Comparison of ENCODE assay signal across 9 cellular contexts in genomic region chr10:114694735-114695134, GRCh38. TPM values are rescaled to one million over a fixed set of nuclear protein-coding genes. Genes with fewer than 3 reads are reported as not detected.
DNase-seq lines count a peak whose midpoint lies in the region; ATAC-seq and TF ChIP-seq lines count a peak whose summit lies in the region.
"Had no signal": no experiment of that assay in that cellular context is flagged by ENCODE, and none has a peak within 500 bp of the region (broad histone marks: within the 10 kb centered on the region; RNA-seq: fewer than 3 reads in every experiment).

No MANE protein-coding gene starts in this region.

- CTCF ChIA-PET in Caco-2 (lab: Charles Lee): interaction anchor here (0.7 to 1.4 kb wide), 7 partner anchors 40 to 223 kb away, joined by 3 to 6 read pairs (median 3); no protein-coding TSS in a partner anchor
- CTCF ChIA-PET in HEK293 (lab: Yijun Ruan, JAX): interaction anchor here (0.6 to 4.4 kb wide), 30 partner anchors 10 to 391 kb away, joined by 3 to 57 read pairs (median 3); no protein-coding TSS in a partner anchor
- CTCF ChIA-PET in WTC11 (lab: Charles Lee): interaction anchor here (0.6 to 3.7 kb wide), 22 partner anchors 9 to 435 kb away, joined by 3 to 30 read pairs (median 4); no protein-coding TSS in a partner anchor

- H3K4me3 ChIP-seq in Caco-2 (ENCODE audit: low read depth, low read length): no peak overlapping the region
- no peak overlapping the region for H3K4me3 ChIP-seq in HEK293 (ENCODE audit: low read depth, low read length)
- no peak overlapping the region for H3K4me3 ChIP-seq in fibroblast of villous mesenchyme (ENCODE audit: low read depth, low read length)
- H3K4me3 ChIP-seq in aorta (ENCODE audit: low read length in 2 of 2): no peak overlapping the region
- H3K4me3 ChIP-seq in effector memory CD4-positive, alpha-beta T cell (ENCODE audit: insufficient read depth, low read depth, low read length, poor library complexity, severe bottlenecking): no peak overlapping the region
- H3K4me3 ChIP-seq: thoracic aorta had no signal

- no TSS peak for BruUV-seq in Caco-2 (replicated peaks; lab: Mats Ljungman, UMichigan)

- TF ChIP-seq CTCF in Caco-2 (IDR thresholded peaks at IDR 0.05; ENCODE audit: insufficient read depth in 1 of 2, low read depth in 1 of 2, low read length in 1 of 2, severe bottlenecking in 1 of 2, unreplicated experiment in 1 of 2) (peak; percentile 69 to 74), HEK293 (tag by site-specific recombination; IDR thresholded peaks at IDR 0.05) (0 out of 2 replicates have a peak, but pooled peaks have one; percentile 12), WTC11 (IDR thresholded peaks at IDR 0.05) (peak; percentile 64), fibroblast of villous mesenchyme (IDR thresholded peaks at IDR 0.05; ENCODE audit: insufficient read depth, low read depth, low read length) (peak; percentile 78)

- ATAC-seq in WTC11: peak; percentile 88
- no peak for ATAC-seq in HG02852 (IDR thresholded peaks at IDR 0.05; ENCODE audit: unreplicated experiment)
- ATAC-seq in aorta (ENCODE audit: low FRiP score): no peak

- H3K36me3 ChIP-seq in Caco-2 (ENCODE audit: control insufficient read depth, insufficient read depth, low read length): no peaks in the 10 kb centered on the region
- H3K36me3 ChIP-seq in HEK293 (ENCODE audit: control insufficient read depth in 2 of 2, insufficient read depth in 1 of 2, low read length in 2 of 2): no peaks in the 10 kb centered on the region
- no peaks in the 10 kb centered on the region for H3K36me3 ChIP-seq in aorta (ENCODE audit: control insufficient read depth in 1 of 2, insufficient read depth in 2 of 2, low read length in 1 of 2)
- H3K36me3 ChIP-seq in effector memory CD4-positive, alpha-beta T cell (ENCODE audit: control insufficient read depth, insufficient read depth, low read length): no peaks in the 10 kb centered on the region
- H3K36me3 ChIP-seq: thoracic aorta had no signal

- intact Hi-C loops in Caco-2 (cut with micrococcal nuclease; ENCODE audit: unreplicated experiment) (loop anchor here (1.0 to 2.0 kb wide), 2 partner anchors 62 to 144 kb away; no protein-coding TSS in a partner anchor), aorta (cut with DNase I) (no loop called here)

- DNase-seq in Caco-2: peak; percentile 55 to 69
- DNase-seq in WTC11 (ENCODE audit: low spot score): peak; percentile 71
- peak; percentile 30 for DNase-seq in fibroblast of villous mesenchyme (ENCODE audit: low read depth)
- peak; percentile 22 for DNase-seq in stimulated activated naive CD4-positive, alpha-beta T cell treated with Interleukin-2 at 50 U/mL for 16 hours (lab: John Stamatoyannopoulos, UW)
- no peak for DNase-seq in aorta
- DNase-seq in effector memory CD4-positive, alpha-beta T cell: no peak

- H3K4me1 Mint-ChIP-seq in Caco-2 (ENCODE audit: low read depth, unreplicated experiment): peaks cover 6% of the 10 kb centered on the region
- peaks cover 25% of the 10 kb centered on the region for H3K4me1 Mint-ChIP-seq in WTC11

- H3K27me3 ChIP-seq in Caco-2 (replicated peaks; ENCODE audit: control insufficient read depth, insufficient read depth, low read length): no peaks in the 10 kb centered on the region
- H3K27me3 ChIP-seq in aorta (ENCODE audit: control insufficient read depth in 1 of 2, insufficient read depth in 2 of 2, low read length in 1 of 2): no peaks in the 10 kb centered on the region
- peaks cover 3% of the 10 kb centered on the region for H3K27me3 ChIP-seq in effector memory CD4-positive, alpha-beta T cell (replicated peaks; ENCODE audit: control insufficient read depth, insufficient read depth, low read length, poor library complexity, severe bottlenecking)

- H3K36me3 Mint-ChIP-seq in Caco-2 (ENCODE audit: insufficient read depth, unreplicated experiment) (no peaks in the 10 kb centered on the region), WTC11 (no peaks in the 10 kb centered on the region)

- H3K4me3 Mint-ChIP-seq in Caco-2 (ENCODE audit: unreplicated experiment) (no peak overlapping the region), WTC11 (no peak overlapping the region)

- no peak overlapping the region for H3K27ac ChIP-seq in HEK293 (ENCODE audit: extremely low read depth, low read depth, low read length)
- H3K27ac ChIP-seq in aorta (ENCODE audit: low read depth in 1 of 2, low read length in 2 of 2): no peak overlapping the region
- no peak overlapping the region for H3K27ac ChIP-seq in effector memory CD4-positive, alpha-beta T cell (ENCODE audit: insufficient read depth, low read length, poor library complexity, severe bottlenecking)
- H3K27ac ChIP-seq: thoracic aorta had no signal

- POLR2A ChIA-PET in Caco-2 (lab: Charles Lee) (no interaction called here), HEK293 (lab: Yijun Ruan, JAX) (interaction anchor here (0.6 kb wide), 1 partner anchor 117 kb away, joined by 3 read pairs; no protein-coding TSS in a partner anchor), WTC11 (lab: Charles Lee) (interaction anchor here (0.5 kb wide), 1 partner anchor 351 kb away, joined by 4 read pairs; no protein-coding TSS in a partner anchor)

- no peaks in the 10 kb centered on the region for H3K9me3 Mint-ChIP-seq in Caco-2 (ENCODE audit: unreplicated experiment)
- H3K9me3 Mint-ChIP-seq in WTC11: no peaks in the 10 kb centered on the region

- 73 to 74% methylated on average over 8 of the region's 8 CpGs for WGBS in aorta, 2 donors

- H3K4me1 ChIP-seq in Caco-2 (no peaks in the 10 kb centered on the region), HEK293 (ENCODE audit: control insufficient read depth, insufficient read depth, low read length) (peaks cover 13% of the 10 kb centered on the region), aorta (ENCODE audit: control insufficient read depth in 1 of 2, insufficient read depth in 2 of 2, low read length in 2 of 2) (peaks cover 0 to 2% of the 10 kb centered on the region in 2 donors)
- no peaks in the 10 kb centered on the region for H3K4me1 ChIP-seq in effector memory CD4-positive, alpha-beta T cell (ENCODE audit: control insufficient read depth, insufficient read depth, low read length, poor library complexity, severe bottlenecking)

- H3K27ac Mint-ChIP-seq in Caco-2 (ENCODE audit: unreplicated experiment): no peak overlapping the region
- no peak overlapping the region for H3K27ac Mint-ChIP-seq in WTC11

- no peaks in the 10 kb centered on the region for H3K9me3 ChIP-seq in Caco-2
- no peaks in the 10 kb centered on the region for H3K9me3 ChIP-seq in HEK293 (ENCODE audit: control insufficient read depth, insufficient read depth, low read depth, low read length)
- H3K9me3 ChIP-seq in aorta (ENCODE audit: control insufficient read depth, low read length): no peaks in the 10 kb centered on the region
- H3K9me3 ChIP-seq in effector memory CD4-positive, alpha-beta T cell (ENCODE audit: control insufficient read depth, low read length): no peaks in the 10 kb centered on the region
- H3K9me3 ChIP-seq: thoracic aorta had no signal

- H3K27me3 Mint-ChIP-seq in Caco-2 (ENCODE audit: insufficient read depth, unreplicated experiment) (no peaks in the 10 kb centered on the region), WTC11 (ENCODE audit: low read depth) (no peaks in the 10 kb centered on the region)

TF ChIP-seq in HEK293, 187 proteins besides CTCF, POLR2A, EP300 and RAD21 (continues in another document):
- TF ChIP-seq ZNF654 (tag by site-specific recombination; IDR thresholded peaks at IDR 0.05; ENCODE audit: low read depth) (peak; percentile 62), TRIM28 (IDR thresholded peaks at IDR 0.05; ENCODE audit: borderline replicate concordance, low read length) (peak; percentile 27; the same call in 1 of the 2 replicates), ZNF2 (tag by site-specific recombination; IDR thresholded peaks at IDR 0.05) (0 out of 2 replicates have a peak, but pooled peaks have one; percentile 15), ZNF169 (tag by site-specific recombination; IDR thresholded peaks at IDR 0.05) (no peak), ZNF398 (tag by site-specific recombination; IDR thresholded peaks at IDR 0.05) (no peak)

TF ChIP-seq in WTC11, 78 proteins besides CTCF, POLR2A, EP300 and RAD21 (continues in another document):
- TF ChIP-seq SP1 (CRISPR knock-in tag; conservative IDR thresholded peaks at IDR 0.05) (no peak), ZNF416 (CRISPR knock-in tag; IDR thresholded peaks at IDR 0.05) (no peak), ZSCAN18 (CRISPR knock-in tag; IDR thresholded peaks at IDR 0.05) (no peak), ATF3 (CRISPR knock-in tag; conservative IDR thresholded peaks at IDR 0.05) (no peak), IRF2 (CRISPR knock-in tag; IDR thresholded peaks at IDR 0.05; ENCODE audit: borderline replicate concordance, low read depth) (no peak), JAZF1 (CRISPR knock-in tag; IDR thresholded peaks at IDR 0.05) (no peak), ZBTB21 (CRISPR knock-in tag; IDR thresholded peaks at IDR 0.05; ENCODE audit: borderline replicate concordance) (no peak), MLX (CRISPR knock-in tag; IDR thresholded peaks at IDR 0.05) (no peak)

RNA-seq across cellular contexts. Expression of gene ABLIM1, which starts 36.7 kb away (rescaled TPM):
- total RNA-seq in Caco-2 (2022) (71.7 and 79.3 TPM in 2 replicates), WTC11 (2021) (54.9 to 62.1 TPM (median 57.2 TPM) in 3 replicates), fibroblast of villous mesenchyme (10.0 and 18.6 TPM in 2 replicates), aorta (100 to 1,000 TPM in 1 of 2 donors, 10 to 100 TPM in 1; 55.8 to 117 TPM)
- polyA plus RNA-seq in aorta: 10 to 100 TPM; 13.6 to 14.5 TPM

Comparison
In these comparisons a context has a peak if more than half of its experiments do, and no peak if none do; other contexts are left out.
1. DNase-seq: peak in Caco-2 (2 of 2), WTC11 (single experiment), fibroblast of villous mesenchyme (single experiment) and stimulated activated naive CD4-positive, alpha-beta T cell treated with Interleukin-2 at 50 U/mL for 16 hours (single experiment); none in aorta (0 of 2) and effector memory CD4-positive, alpha-beta T cell (0 of 3).
2. CTCF ChIP-seq: peak in every context shown above with its lines; median percentile 78 in fibroblast of villous mesenchyme; 72 in Caco-2; 64 in WTC11; 12 in HEK293.